14 cellular contexts compared by ENCODE assay signal in genomic region chr18:23369231-23369630, GRCh38.
"Had no signal": no experiment of that assay in that cellular context is flagged by ENCODE, and none has a peak within 500 bp of the region (broad histone marks: within the 10 kb centered on the region; RNA-seq: fewer than 3 reads in every experiment).

No MANE protein-coding gene starts in this region.

- H3K9me3 ChIP-seq: breast epithelium, colonic mucosa, SJCRH30 had no signal

- H3K27ac ChIP-seq: breast epithelium, colonic mucosa, parathyroid adenoma, SJCRH30, skin epidermis had no signal

- ATAC-seq: left lobe of liver; stimulated activated effector memory CD8-positive, alpha-beta T cell treated with anti-CD3 and anti-CD28 coated beads, Interleukin-12 subunit alpha, Interleukin-12 subunit beta, amount 100 ng/mL, for 72 hours had no signal

- H3K4me1 ChIP-seq: breast epithelium, colonic mucosa, parathyroid adenoma, SJCRH30 had no signal

- DNase-seq: activated CD4-positive, alpha-beta T cell treated with anti-CD3 and anti-CD28 coated beads, Interleukin-2, amount 50 U/mL, for 4 hours; activated CD4-positive, CD25-positive, alpha-beta regulatory T cell treated with anti-CD3 and anti-CD28 coated beads, Interleukin-2, amount 50 U/mL, for 72 hours; activated effector memory CD4-positive, alpha-beta T cell treated with anti-CD3 and anti-CD28 coated beads, Interleukin-2, amount 50 U/mL, for 16 hours; activated T-cell treated with anti-CD3 and anti-CD28 coated beads, Interleukin-2, amount 50 U/mL, for 1 hour; colonic mucosa; effector CD8-positive, alpha-beta T cell; retina; SJCRH30; SW 1271 had no signal

- H3K36me3 ChIP-seq: breast epithelium, colonic mucosa, SJCRH30 had no signal

- H3K4me3 ChIP-seq: breast epithelium, colonic mucosa, SJCRH30, skin epidermis had no signal

- H3K27me3 ChIP-seq: breast epithelium, colonic mucosa, SJCRH30 had no signal
